Comparison of ENCODE assay signal across 20 cellular contexts in the genomic region with DNA sequence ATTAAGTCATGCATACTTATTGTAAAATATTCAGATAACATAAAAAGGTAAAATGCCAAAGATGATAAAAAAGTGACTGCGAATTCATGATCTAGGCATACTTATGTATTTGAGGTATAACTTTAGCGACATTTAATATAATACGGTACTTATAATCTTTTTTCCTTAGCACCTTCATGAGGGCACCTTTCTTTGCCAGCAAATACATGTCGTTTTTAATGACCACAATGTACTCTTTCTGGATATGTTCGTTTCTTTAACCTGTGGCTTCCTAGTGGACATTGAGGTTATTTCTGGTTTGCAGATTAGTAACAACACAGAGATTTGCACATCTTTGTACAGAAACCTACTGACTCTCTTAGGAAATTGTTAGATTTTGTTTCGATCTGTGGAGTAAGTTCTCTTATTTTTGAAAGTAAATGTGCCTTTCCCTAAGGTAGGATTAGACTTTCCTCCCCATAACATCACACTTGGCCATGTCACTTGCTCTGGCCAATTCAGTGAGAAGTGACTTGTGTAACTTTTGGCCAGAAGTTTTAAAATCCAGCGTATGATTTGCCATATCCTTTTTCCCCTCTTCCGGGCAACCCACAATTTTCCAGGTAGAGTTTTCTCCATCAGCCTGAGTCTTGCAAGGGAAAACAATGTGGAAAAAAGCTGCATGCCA. TPM values are rescaled to one million over a fixed set of nuclear protein-coding genes. Genes with fewer than 3 reads are reported as not detected.
DNase-seq lines count a peak whose midpoint lies in the region; ATAC-seq and TF ChIP-seq lines count a peak whose summit lies in the region.
"Had no signal": no experiment of that assay in that cellular context is flagged by ENCODE, and none has a peak within 500 bp of the region (broad histone marks: within the 10 kb centered on the region; RNA-seq: fewer than 3 reads in every experiment).

No MANE protein-coding gene starts in this region.

- H3K9me3 ChIP-seq in left ventricle myocardium inferior (replicated peaks) = no peaks in the 10 kb centered on the region
- peaks cover 0 to 5% (median 0%) of the 10 kb centered on the region in 12 donors for H3K9me3 ChIP-seq in heart left ventricle
- no peaks in the 10 kb centered on the region for H3K9me3 ChIP-seq in Panc1 (ENCODE audit: control insufficient read depth, insufficient read depth, low read depth, low read length)
- no peaks in the 10 kb centered on the region for H3K9me3 ChIP-seq in colonic mucosa
- H3K9me3 ChIP-seq: MG63, Peyer's patch, SJSA1 had no signal

- no peak for TF ChIP-seq POLR2A in heart left ventricle (IDR thresholded peaks at IDR 0.05)

- H3K4me3 Mint-ChIP-seq in endothelial cell (ENCODE audit: unreplicated experiment) = no peak overlapping the region
- H3K4me3 Mint-ChIP-seq in activated T-helper 1 cell treated with anti-CD3 and anti-CD28 coated beads, Interleukin-12 subunit alpha, Interleukin-12 subunit beta, Interleukin-2, Interleukin-4 antibody, amounts not matched to agents 30 ng/mL and 10 ng/mL and 1 ng/mL, durations not matched to agents 14 hours and 24 hours and 36 hours = no peak overlapping the region

- H3K9ac ChIP-seq in colonic mucosa (ENCODE audit: low read depth in 2 of 2, low read length in 2 of 2) = no peak overlapping the region
- H3K9ac ChIP-seq: GM23248 had no signal

- H3K4me1 Mint-ChIP-seq in endothelial cell (ENCODE audit: unreplicated experiment) = peaks cover 35% of the 10 kb centered on the region
- H3K4me1 Mint-ChIP-seq in activated T-helper 1 cell treated with anti-CD3 and anti-CD28 coated beads, Interleukin-12 subunit alpha, Interleukin-12 subunit beta, Interleukin-2, Interleukin-4 antibody, amounts not matched to agents 30 ng/mL and 10 ng/mL and 1 ng/mL, durations not matched to agents 14 hours and 24 hours and 36 hours (ENCODE audit: low read depth) = peaks cover 61% of the 10 kb centered on the region

- TF ChIP-seq CTCF in left ventricle myocardium inferior (IDR thresholded peaks at IDR 0.05; ENCODE audit: borderline replicate concordance) (no peak), heart left ventricle (IDR thresholded peaks at IDR 0.05) (no peak), Panc1 (IDR thresholded peaks at IDR 0.05) (no peak), endothelial cell (IDR thresholded peaks at IDR 0.05; ENCODE audit: unreplicated experiment) (no peak), colonic mucosa (IDR thresholded peaks at IDR 0.05) (no peak)

- in situ Hi-C loops in Panc1 (cut with HindIII; ENCODE audit: low pct_unique_long_range_greater_than_20kb, low sequenced_read_pairs) = no loop called here

- H3K27me3 Mint-ChIP-seq in endothelial cell (ENCODE audit: unreplicated experiment) = no peaks in the 10 kb centered on the region
- peaks cover 14% of the 10 kb centered on the region for H3K27me3 Mint-ChIP-seq in activated T-helper 1 cell treated with anti-CD3 and anti-CD28 coated beads, Interleukin-12 subunit alpha, Interleukin-12 subunit beta, Interleukin-2, Interleukin-4 antibody, amounts not matched to agents 30 ng/mL and 10 ng/mL and 1 ng/mL, durations not matched to agents 14 hours and 24 hours and 36 hours (ENCODE audit: insufficient read depth)

- no peaks in the 10 kb centered on the region for H3K36me3 ChIP-seq in left ventricle myocardium inferior
- no peaks in the 10 kb centered on the region for H3K36me3 ChIP-seq in heart left ventricle
- H3K36me3 ChIP-seq in Panc1 (ENCODE audit: control insufficient read depth, insufficient read depth, low read length) = no peaks in the 10 kb centered on the region
- H3K36me3 ChIP-seq in colonic mucosa = no peaks in the 10 kb centered on the region
- H3K36me3 ChIP-seq: Peyer's patch had no signal

- WGBS in heart left ventricle, 4 donors = 80 to 83% (median 81%) methylated on average over 8 of the region's 8 CpGs

- no peak for DNase-seq in left ventricle myocardium inferior
- no peak for DNase-seq in heart left ventricle
- no peak for DNase-seq in Panc1 (ENCODE audit: low read depth, low spot score)
- no peak for DNase-seq in endothelial cell (ENCODE audit: low spot score)
- peak; percentile 6 for DNase-seq in ureter (ENCODE audit: low spot score)
- DNase-seq in T1000 (lab: John Stamatoyannopoulos, UW) = no peak
- no peak for DNase-seq in activated T-helper 1 cell treated with anti-CD3 and anti-CD28 coated beads, Interleukin-12 subunit alpha, Interleukin-12 subunit beta, Interleukin-2, Interleukin-4 antibody, amounts not matched to agents 30 ng/mL and 10 ng/mL and 1 ng/mL, durations not matched to agents 14 hours and 24 hours and 36 hours (ENCODE audit: low spot score)
- DNase-seq in colonic mucosa = no peak
- DNase-seq: GM23248, IMR-90, Karpas-422, MG63, NCI-H1092, NCI-H1436 treated with DMSO at 0.1 percent for 48 hours, NCI-H2029, SW 1271 had no signal

- H3K27ac ChIP-seq in left ventricle myocardium inferior (replicated peaks) (peak overlapping the region; percentile 71), heart left ventricle (no peak overlapping the region), Panc1 (ENCODE audit: low read length) (0 out of 2 replicates have a peak overlapping the region, but pooled peaks have one; percentile 25), colonic mucosa (no peak overlapping the region)
- H3K27ac ChIP-seq: GM23248, Peyer's patch, SJSA1 had no signal

- peak overlapping the region; percentile 44 for H3K27ac Mint-ChIP-seq in endothelial cell (ENCODE audit: unreplicated experiment)
- H3K27ac Mint-ChIP-seq in activated T-helper 1 cell treated with anti-CD3 and anti-CD28 coated beads, Interleukin-12 subunit alpha, Interleukin-12 subunit beta, Interleukin-2, Interleukin-4 antibody, amounts not matched to agents 30 ng/mL and 10 ng/mL and 1 ng/mL, durations not matched to agents 14 hours and 24 hours and 36 hours = no peak overlapping the region

- peaks cover 4% of the 10 kb centered on the region for H3K9me3 Mint-ChIP-seq in endothelial cell (ENCODE audit: unreplicated experiment)
- peaks cover 6% of the 10 kb centered on the region for H3K9me3 Mint-ChIP-seq in activated T-helper 1 cell treated with anti-CD3 and anti-CD28 coated beads, Interleukin-12 subunit alpha, Interleukin-12 subunit beta, Interleukin-2, Interleukin-4 antibody, amounts not matched to agents 30 ng/mL and 10 ng/mL and 1 ng/mL, durations not matched to agents 14 hours and 24 hours and 36 hours

- H3K27me3 ChIP-seq in left ventricle myocardium inferior (ENCODE audit: low read depth) (no peaks in the 10 kb centered on the region), heart left ventricle (no peaks in the 10 kb centered on the region), Panc1 (ENCODE audit: control insufficient read depth, insufficient read depth, low read length) (no peaks in the 10 kb centered on the region), colonic mucosa (no peaks in the 10 kb centered on the region)
- H3K27me3 ChIP-seq: MG63, Peyer's patch, SJSA1 had no signal

- no peak overlapping the region for H3K4me3 ChIP-seq in left ventricle myocardium inferior
- H3K4me3 ChIP-seq in heart left ventricle = no peak overlapping the region
- H3K4me3 ChIP-seq in Panc1 (ENCODE audit: low read depth in 2 of 2, low read length in 2 of 2) = no peak overlapping the region
- no peak overlapping the region for H3K4me3 ChIP-seq in colonic mucosa
- H3K4me3 ChIP-seq: GM23248, MG63, Peyer's patch, SJSA1 had no signal

- peaks cover 4% of the 10 kb centered on the region for H3K36me3 Mint-ChIP-seq in endothelial cell (ENCODE audit: low read depth, unreplicated experiment)
- peaks cover 20% of the 10 kb centered on the region for H3K36me3 Mint-ChIP-seq in activated T-helper 1 cell treated with anti-CD3 and anti-CD28 coated beads, Interleukin-12 subunit alpha, Interleukin-12 subunit beta, Interleukin-2, Interleukin-4 antibody, amounts not matched to agents 30 ng/mL and 10 ng/mL and 1 ng/mL, durations not matched to agents 14 hours and 24 hours and 36 hours (ENCODE audit: low read depth)

- CTCF ChIA-PET in Panc1 (lab: Charles Lee) = no interaction called here

- ATAC-seq in heart left ventricle (no peak), Panc1 (no peak)
- ATAC-seq: HCT116 had no signal

- peaks cover 64% of the 10 kb centered on the region for H3K4me1 ChIP-seq in left ventricle myocardium inferior
- peaks cover 0 to 59% (median 34%) of the 10 kb centered on the region in 12 donors for H3K4me1 ChIP-seq in heart left ventricle
- peaks cover 35% of the 10 kb centered on the region for H3K4me1 ChIP-seq in Panc1 (ENCODE audit: control insufficient read depth, insufficient read depth, low read length)
- H3K4me1 ChIP-seq in colonic mucosa = no peaks in the 10 kb centered on the region
- H3K4me1 ChIP-seq: Peyer's patch had no signal

- BruUV-seq in Panc1 (replicated peaks; lab: Mats Ljungman, UMichigan) = no TSS peak

- intact Hi-C loops in left ventricle myocardium inferior (cut with micrococcal nuclease) (no loop called here), heart left ventricle (cut with DNase I) (no loop called here), Panc1 (cut with micrococcal nuclease; ENCODE audit: unreplicated experiment) (no loop called here), colonic mucosa (cut with DNase I) (no loop called here)
- intact Hi-C loops in activated T-helper 1 cell treated with anti-CD3 and anti-CD28 coated beads, Interleukin-12 subunit alpha, Interleukin-12 subunit beta, Interleukin-2, Interleukin-4 antibody, amounts not matched to agents 30 ng/mL and 10 ng/mL and 1 ng/mL, durations not matched to agents 14 hours and 24 hours and 36 hours (cut with micrococcal nuclease) = no loop called here

- POLR2A ChIA-PET in Panc1 (lab: Charles Lee) = no interaction called here

RNA-seq across cellular contexts. Expression of a gene that starts 24.4 kb away (rescaled TPM):
- 15.2 TPM for total RNA-seq in left ventricle myocardium inferior
- 10 to 100 TPM in 3 of 9 donors, 1 to 10 TPM in 6; 1.7 to 33.8 (median 5.2) TPM for total RNA-seq in heart left ventricle
- polyA plus RNA-seq in heart left ventricle = 1 to 10 TPM in 1 of 2 donors, under 1 TPM in 1; 0.98 to 1.2 TPM
- total RNA-seq in Panc1 (2021; ENCODE audit: unreplicated experiment) = 19.1 TPM
- polyA plus RNA-seq in Panc1 (2012; ENCODE audit: insufficient read length) = 7.7 TPM
- 7.0 TPM for total RNA-seq in endothelial cell (ENCODE audit: unreplicated experiment)
- total RNA-seq in ureter = 3.3 TPM
- total RNA-seq in activated T-helper 1 cell treated with anti-CD3 and anti-CD28 coated beads, Interleukin-12 subunit alpha, Interleukin-12 subunit beta, Interleukin-2, Interleukin-4 antibody, amounts not matched to agents 30 ng/mL and 10 ng/mL and 1 ng/mL, durations not matched to agents 14 hours and 24 hours and 36 hours = 21.4 and 21.5 TPM in 2 replicates
- total RNA-seq in colonic mucosa = under 1 TPM; 0.47 to 0.66 TPM
- total RNA-seq: HT-29 had no signal

Comparison
In these comparisons a context has a peak if more than half of its experiments do, and no peak if none do; other contexts are left out.
1. H3K27ac ChIP-seq: peak in left ventricle myocardium inferior (single experiment) and Panc1 (single experiment); none in heart left ventricle (0 of 12) and colonic mucosa (single experiment).